ENCODE assay signal across 8 cellular contexts in genomic region chr5:132883261-132883834, GRCh38. TPM values are rescaled to one million over a fixed set of nuclear protein-coding genes. Genes with fewer than 3 reads are reported as not detected.
DNase-seq lines count a peak whose midpoint lies in the region; ATAC-seq, FAIRE-seq and TF ChIP-seq lines count a peak whose summit lies in the region.

No MANE protein-coding gene starts in this region.

- H3F3A ChIP-seq in Loucy (ENCODE audit: low read depth) = no peaks in the 10 kb centered on the region

- H3K27me3 Mint-ChIP-seq in memory B cell = no peaks in the 10 kb centered on the region

- CTCF ChIA-PET in H1 (lab: Charles Lee; ENCODE audit: partially characterized antibody) = interaction anchor here (0.6 to 2.6 kb wide), 15 partner anchors 10 to 901 kb away, joined by 3 to 10 read pairs (median 4); partner anchors contain the start of genes GDF9, LEAP2 and UQCRQ

- POLR2A ChIA-PET in H1 (lab: Charles Lee; ENCODE audit: partially characterized antibody) = interaction anchor here (0.6 to 1.5 kb wide), 6 partner anchors 17 to 1235 kb away, joined by 3 to 8 read pairs (median 3); partner anchors contain the start of genes GDF9 and UQCRQ

- DNase-seq in AG10803 (ENCODE audit: low read depth) (peak; percentile 73), SKM-1 treated with dmso at 0.1 percent for 144 hours (lab: John Stamatoyannopoulos, UW; ENCODE audit: unreplicated experiment) (peak; percentile 80), H1 (ENCODE audit: low read depth in 1 of 2, low spot score in 2 of 2) (no peak), memory B cell (ENCODE audit: low spot score in 2 of 2) (peak in 1 of 2 donors; percentile 35), vagina (ENCODE audit: extremely low spot score in 2 of 2) (no peak)

- H4K8ac ChIP-seq in H1 (ENCODE audit: extremely low read depth, insufficient read depth, low read length) = no peak overlapping the region

- H3K56ac ChIP-seq in H1 (replicated peaks; ENCODE audit: insufficient read length, low read depth, low read length) = no peak overlapping the region

- no peak for TF ChIP-seq POLR2A in H1 (IDR thresholded peaks at IDR 0.05; ENCODE audit: control extremely low read depth in 1 of 2, low read depth in 2 of 2, low read length in 2 of 2)
- TF ChIP-seq POLR2A in vagina (IDR thresholded peaks at IDR 0.05) = no peak

- no peak overlapping the region for H2BK15ac ChIP-seq in H1 (ENCODE audit: low read length)

- H3K9me3 Mint-ChIP-seq in memory B cell = no peaks in the 10 kb centered on the region

- peak; percentile 55 to 59 for TF ChIP-seq RAD21 in H1 (IDR thresholded peaks at IDR 0.05 in 1 of 2, conservative IDR thresholded peaks at IDR 0.05 in 1 of 2; ENCODE audit: low read depth in 2 of 2, low read length in 2 of 2)

- no peak overlapping the region for H3K4me2 ChIP-seq in Loucy (ENCODE audit: low read depth, low read length, poor library complexity, severe bottlenecking)
- no peak overlapping the region for H3K4me2 ChIP-seq in H1 (ENCODE audit: insufficient read depth in 1 of 2, low read depth in 2 of 2, low read length in 2 of 2)

- H3K79me1 ChIP-seq in H1 (ENCODE audit: low read depth, low read length) = no peaks in the 10 kb centered on the region

- no peak overlapping the region for H2BK5ac ChIP-seq in H1 (ENCODE audit: low read depth, low read length)

- H3K4ac ChIP-seq in H1 (replicated peaks; ENCODE audit: insufficient read length, low read depth, low read length) = no peak overlapping the region

- H3K79me2 ChIP-seq in Loucy (ENCODE audit: insufficient read depth, low read length) (no peaks in the 10 kb centered on the region), H1 (ENCODE audit: control insufficient read depth in 1 of 2, insufficient read depth in 2 of 2, low read length in 2 of 2) (no peaks in the 10 kb centered on the region)

- no peak overlapping the region for H3K27ac ChIP-seq in H1 (ENCODE audit: low read depth, low read length)
- H3K27ac ChIP-seq in vagina = no peak overlapping the region

- ATAC-seq in memory B cell (ENCODE audit: low read depth) (peak; percentile 78), HG03378 (IDR thresholded peaks at IDR 0.05; ENCODE audit: unreplicated experiment) (no peak)

- H3K4me1 ChIP-seq in Loucy (ENCODE audit: insufficient read depth, low read length, poor library complexity, severe bottlenecking) (no peaks in the 10 kb centered on the region), H1 (replicated peaks in 1 of 4; ENCODE audit: control insufficient read depth in 3 of 4, insufficient read depth in 4 of 4, low read length in 3 of 4) (no peaks in the 10 kb centered on the region), vagina (no peaks in the 10 kb centered on the region)

- no peak overlapping the region for H4K5ac ChIP-seq in H1 (ENCODE audit: insufficient read length, low read depth, low read length)

- H2BK12ac ChIP-seq in H1 (ENCODE audit: low read depth, low read length) = no peak overlapping the region

- peaks cover 24% of the 10 kb centered on the region for H3K36me3 Mint-ChIP-seq in memory B cell

- no peak for TF ChIP-seq EP300 in H1 (IDR thresholded peaks at IDR 0.05; ENCODE audit: borderline replicate concordance in 1 of 2, low read depth in 2 of 2, low read length in 2 of 2)

- H3K36me3 ChIP-seq in Loucy (ENCODE audit: insufficient read depth, low read length) (peaks cover 33% of the 10 kb centered on the region; the same call in 1 of the 2 replicates), H1 (ENCODE audit: control insufficient read depth in 2 of 4, insufficient read depth in 4 of 4, low read length in 3 of 4) (peaks cover 12 to 70% (median 42%) of the 10 kb centered on the region in 4 experiments), vagina (peaks cover 0 to 85% of the 10 kb centered on the region in 2 donors)

- no peaks in the 10 kb centered on the region for H3K27me3 ChIP-seq in Loucy (ENCODE audit: insufficient read depth, low read length, poor library complexity, severe bottlenecking)
- no peaks in the 10 kb centered on the region for H3K27me3 ChIP-seq in H1 (replicated peaks in 1 of 4; ENCODE audit: control insufficient read depth in 3 of 4, extremely low read depth in 1 of 4, insufficient read depth in 3 of 4, low read length in 3 of 4)
- H3K27me3 ChIP-seq in vagina = no peaks in the 10 kb centered on the region

- H3K18ac ChIP-seq in H1 (ENCODE audit: extremely low read depth, low read length) = no peak overlapping the region

- no peak overlapping the region for H2BK120ac ChIP-seq in H1 (replicated peaks; ENCODE audit: low read depth, low read length)

- FAIRE-seq in H1 (lab: Jason Lieb, UNC) = no peak

- H3K9me3 ChIP-seq in Loucy (ENCODE audit: insufficient read depth, low read depth, low read length) = no peaks in the 10 kb centered on the region
- H3K9me3 ChIP-seq in H1 (ENCODE audit: insufficient read depth in 2 of 2, low read depth in 1 of 2, low read length in 1 of 2) = no peaks in the 10 kb centered on the region
- no peaks in the 10 kb centered on the region for H3K9me3 ChIP-seq in vagina

- H3K9me2 ChIP-seq in Loucy (replicated peaks; ENCODE audit: low read depth, low read length) = no peaks in the 10 kb centered on the region

- H2BK20ac ChIP-seq in H1 (ENCODE audit: low read length) = no peak overlapping the region

- H3K4me3 ChIP-seq in AG10803 (ENCODE audit: low read length) = no peak overlapping the region
- no peak overlapping the region for H3K4me3 ChIP-seq in GM12875 (ENCODE audit: low read depth, low read length)
- H3K4me3 ChIP-seq in Loucy (ENCODE audit: low read length, poor library complexity, severe bottlenecking) = no peak overlapping the region
- H3K4me3 ChIP-seq in H1 (ENCODE audit: extremely low read depth in 1 of 4, insufficient read depth in 2 of 4, low read depth in 3 of 4, low read length in 4 of 4) = no peak overlapping the region
- H3K4me3 ChIP-seq in vagina = no peak overlapping the region

- H3K9ac ChIP-seq in Loucy (ENCODE audit: low read depth, low read length, poor library complexity, severe bottlenecking) = no peak overlapping the region
- H3K9ac ChIP-seq in H1 (replicated peaks in 1 of 4; ENCODE audit: extremely low read depth in 1 of 4, low read depth in 3 of 4, low read length in 3 of 4) = no peak overlapping the region

- H2AFZ ChIP-seq in Loucy (ENCODE audit: low read length) = no peak overlapping the region
- no peak overlapping the region for H2AFZ ChIP-seq in H1 (ENCODE audit: low read length)

- H3K4me1 Mint-ChIP-seq in memory B cell = peaks cover 10% of the 10 kb centered on the region

- H4K20me1 ChIP-seq in Loucy (ENCODE audit: insufficient read depth, low read length, poor library complexity, severe bottlenecking) = no peaks in the 10 kb centered on the region
- H4K20me1 ChIP-seq in H1 (replicated peaks in 1 of 2; ENCODE audit: control insufficient read depth in 1 of 2, insufficient read depth in 2 of 2, low read length in 2 of 2) = peaks cover 0 to 2% of the 10 kb centered on the region in 2 experiments

- H3K4me3 Mint-ChIP-seq in memory B cell = no peak overlapping the region

- H2AK5ac ChIP-seq in H1 (ENCODE audit: low read depth, low read length) = no peak overlapping the region

- H3K23me2 ChIP-seq in H1 (ENCODE audit: low read depth, low read length) = no peaks in the 10 kb centered on the region

- H3K27ac Mint-ChIP-seq in memory B cell = peak overlapping the region; percentile 67

- intact Hi-C loops in vagina (cut with DNase I) = no loop called here

- WGBS in H1 (ENCODE audit: extremely low coverage in 1 of 2, insufficient coverage in 1 of 2, insufficient read length in 1 of 2, insufficient replicate concordance in 2 of 2, low coverage in 1 of 2, low lambda C conversion rate in 2 of 2, missing lambda C conversion rate in 1 of 2), 2 experiments = 83% methylated on average over 2 of the region's 2 CpGs; no CpG with 5 or more reads in 1 of the 2 experiments

- H3K23ac ChIP-seq in H1 (ENCODE audit: insufficient read length) = no peak overlapping the region

- no peak overlapping the region for H3K14ac ChIP-seq in H1 (ENCODE audit: insufficient read length)

- TF ChIP-seq CTCF in AG10803 (conservative IDR thresholded peaks at IDR 0.05; ENCODE audit: low read length) = peak; percentile 89
- TF ChIP-seq CTCF in GM12875 (IDR thresholded peaks at IDR 0.05; ENCODE audit: borderline replicate concordance, insufficient read depth, low read depth, low read length) = peak; percentile 58; the same call in 1 of the 2 replicates
- peak; percentile 58 for TF ChIP-seq CTCF in Loucy (conservative IDR thresholded peaks at IDR 0.05; ENCODE audit: low read length)
- peak; percentile 34 to 55 (median 53) for TF ChIP-seq CTCF in H1 (IDR thresholded peaks at IDR 0.05; ENCODE audit: control extremely low read depth in 1 of 3, insufficient read depth in 1 of 3, low read depth in 1 of 3, low read length in 3 of 3)
- peak in 2 of 3 experiments; percentile 37 to 55 for TF ChIP-seq CTCF in vagina (IDR thresholded peaks at IDR 0.05)

- H4K91ac ChIP-seq in H1 (replicated peaks; ENCODE audit: insufficient read length, low read length) = no peak overlapping the region

RNA-seq across cellular contexts. Expression of gene LEAP2, which starts 9.9 kb away (rescaled TPM):
- total RNA-seq in H1 (2021; fragmentation: NEBNext Ultra II Directional; extraction: Animal tissue kit (Norgen Biotek cat#: 25700)) = 1.1 and 2.9 TPM in 2 replicates
- 1.4 and 1.8 TPM in 2 replicates for polyA plus RNA-seq in H1 (2011; rRNA removed)
- polyA plus RNA-seq in H1 (2011; cell fraction: cytosol; rRNA removed) = 2.4 TPM
- polyA plus RNA-seq in H1 (2011; cell fraction: nucleus; rRNA removed) = 3.5 TPM
- 1.8 to 3.9 TPM (median 1.9 TPM) in 4 replicates for polyA plus RNA-seq in H1 (2012, experiment 1 of 2)
- polyA plus RNA-seq in H1 (2012, experiment 2 of 2) = 0.29 TPM
- polyA plus RNA-seq in H1 (2013, experiment 1 of 2) = 2.4 TPM
- 2.4 TPM for polyA plus RNA-seq in H1 (2013, experiment 2 of 2)
- polyA minus RNA-seq in H1 (2011; rRNA and poly(A)+ RNA removed) = 1.7 TPM in 2 replicates
- 1.0 TPM for polyA minus RNA-seq in H1 (2011; cell fraction: cytosol; rRNA and poly(A)+ RNA removed)
- 2.0 TPM for polyA minus RNA-seq in H1 (2011; cell fraction: nucleus; rRNA and poly(A)+ RNA removed)
- 4.2 TPM for total RNA-seq in vagina

RNA-seq across cellular contexts. Expression of gene UQCRQ, which starts 16.9 kb away (rescaled TPM):
- 282 and 293 TPM in 2 replicates for total RNA-seq in H1 (2021; fragmentation: NEBNext Ultra II Directional; extraction: Animal tissue kit (Norgen Biotek cat#: 25700))
- polyA plus RNA-seq in H1 (2011; rRNA removed) = 177 and 195 TPM in 2 replicates
- polyA plus RNA-seq in H1 (2011; cell fraction: cytosol; rRNA removed) = 180 TPM
- 145 TPM for polyA plus RNA-seq in H1 (2011; cell fraction: nucleus; rRNA removed)
- 223 to 374 TPM (median 268 TPM) in 4 replicates for polyA plus RNA-seq in H1 (2012, experiment 1 of 2)
- 178 TPM for polyA plus RNA-seq in H1 (2012, experiment 2 of 2)
- 550 TPM for polyA plus RNA-seq in H1 (2013, experiment 1 of 2)
- polyA plus RNA-seq in H1 (2013, experiment 2 of 2) = 597 TPM
- 18.8 and 18.9 TPM in 2 replicates for polyA minus RNA-seq in H1 (2011; rRNA and poly(A)+ RNA removed)
- 47.9 TPM for polyA minus RNA-seq in H1 (2011; cell fraction: cytosol; rRNA and poly(A)+ RNA removed)
- polyA minus RNA-seq in H1 (2011; cell fraction: nucleus; rRNA and poly(A)+ RNA removed) = 51.4 TPM
- total RNA-seq in vagina = 189 TPM

RNA-seq across cellular contexts. Expression of gene GDF9, which starts 17.1 kb away (rescaled TPM):
- total RNA-seq in H1 (2021; fragmentation: NEBNext Ultra II Directional; extraction: Animal tissue kit (Norgen Biotek cat#: 25700)) = 0.34 TPM in 1 of 2 replicates, not detected in the other
- polyA plus RNA-seq in H1 (2011; rRNA removed) = 0.14 and 0.22 TPM in 2 replicates
- 0.32 TPM for polyA plus RNA-seq in H1 (2011; cell fraction: cytosol; rRNA removed)
- polyA plus RNA-seq in H1 (2011; cell fraction: nucleus; rRNA removed) = 0.29 TPM
- 0.14 to 0.27 TPM (median 0.20 TPM) in 4 replicates for polyA plus RNA-seq in H1 (2012, experiment 1 of 2)
- not detected for polyA plus RNA-seq in H1 (2012, experiment 2 of 2)
- 0.20 TPM for polyA plus RNA-seq in H1 (2013, experiment 1 of 2)
- 0.35 TPM for polyA plus RNA-seq in H1 (2013, experiment 2 of 2)
- 0.19 and 0.88 TPM in 2 replicates for polyA minus RNA-seq in H1 (2011; rRNA and poly(A)+ RNA removed)
- not detected for polyA minus RNA-seq in H1 (2011; cell fraction: cytosol; rRNA and poly(A)+ RNA removed)
- 0.40 TPM for polyA minus RNA-seq in H1 (2011; cell fraction: nucleus; rRNA and poly(A)+ RNA removed)
- total RNA-seq in vagina = not detected

RNA-seq across cellular contexts. Expression of gene SHROOM1, which starts 52.9 kb away (rescaled TPM):
- total RNA-seq in H1 (2021; fragmentation: NEBNext Ultra II Directional; extraction: Animal tissue kit (Norgen Biotek cat#: 25700)) = 5.2 and 5.7 TPM in 2 replicates
- polyA plus RNA-seq in H1 (2011; rRNA removed) = 3.9 and 11.8 TPM in 2 replicates
- polyA plus RNA-seq in H1 (2011; cell fraction: cytosol; rRNA removed) = 7.3 TPM
- 9.6 TPM for polyA plus RNA-seq in H1 (2011; cell fraction: nucleus; rRNA removed)
- 1.7 to 4.7 TPM (median 4.3 TPM) in 4 replicates for polyA plus RNA-seq in H1 (2012, experiment 1 of 2)
- polyA plus RNA-seq in H1 (2012, experiment 2 of 2) = 1.8 TPM
- 2.9 TPM for polyA plus RNA-seq in H1 (2013, experiment 1 of 2)
- polyA plus RNA-seq in H1 (2013, experiment 2 of 2) = 2.5 TPM
- polyA minus RNA-seq in H1 (2011; rRNA and poly(A)+ RNA removed) = 1.4 and 7.3 TPM in 2 replicates
- polyA minus RNA-seq in H1 (2011; cell fraction: cytosol; rRNA and poly(A)+ RNA removed) = 2.1 TPM
- 5.6 TPM for polyA minus RNA-seq in H1 (2011; cell fraction: nucleus; rRNA and poly(A)+ RNA removed)
- 17.7 TPM for total RNA-seq in vagina

Comparison
In these comparisons a context has a peak if more than half of its experiments do, and no peak if none do; other contexts are left out.
1. DNase-seq: peak in AG10803 (single experiment) and SKM-1 treated with dmso at 0.1 percent for 144 hours (single experiment); none in H1 (0 of 2) and vagina (0 of 2).
2. Peak in every context shown above with its lines, with median percentiles within 50 percentile points of each other: CTCF ChIP-seq.